In genomic region chr16:20221208-20221607, GRCh38 we compare ENCODE assay signal across 31 cellular contexts.
"Had no signal": no experiment of that assay in that cellular context is flagged by ENCODE, and none has a peak within 500 bp of the region (broad histone marks: within the 10 kb centered on the region; RNA-seq: fewer than 3 reads in every experiment).

No MANE protein-coding gene starts in this region.

- H3K4me1 ChIP-seq: SJCRH30 had no signal

- FAIRE-seq: RCC 7860 had no signal

- H3K4me2 ChIP-seq: PC-9 had no signal

- H3K9me3 ChIP-seq: MG63, SJCRH30 had no signal

- H3K27ac ChIP-seq: PC-9, RWPE1, SJCRH30, SK-N-MC had no signal

- H2AFZ ChIP-seq: PC-9 had no signal

- H3K36me3 ChIP-seq: MG63, SJCRH30 had no signal

- ATAC-seq: Panc1, Right ventricle myocardium inferior, SK-N-SH treated with all-trans-retinoic acid at 6 μM for 48 hours, T-cell had no signal

- H3K4me3 ChIP-seq: MG63, PC-9, SJCRH30, SK-N-MC had no signal

- H3K27me3 ChIP-seq: SJCRH30 had no signal

- DNase-seq: Kasumi-1, MG63, NCI-H1048, NCI-H1092 treated with DMSO at 0.1 percent for 48 hours, NCI-H1105 treated with DMSO at 0.1 percent for 48 hours, NCI-H1436, NCI-H146, NCI-H1694, NCI-H187, NCI-H1930, NCI-H2029 treated with DMSO at 0.1 percent for 48 hours, NCI-H2081 treated with DMSO at 0.1 percent for 48 hours, NCI-H2171 treated with DMSO at 0.1 percent for 48 hours, NCI-H2227 treated with DMSO at 0.1 percent for 48 hours, NCI-H345, NCI-H446, NCI-H510A treated with DMSO at 0.1 percent for 48 hours, NCI-H524 treated with DMSO at 0.1 percent for 48 hours, NCI-H526 treated with DMSO at 0.1 percent for 48 hours, NCI-H774, PC-9, SHP77, SIG-M5, SJCRH30, T-cell had no signal
